In the genomic region with DNA sequence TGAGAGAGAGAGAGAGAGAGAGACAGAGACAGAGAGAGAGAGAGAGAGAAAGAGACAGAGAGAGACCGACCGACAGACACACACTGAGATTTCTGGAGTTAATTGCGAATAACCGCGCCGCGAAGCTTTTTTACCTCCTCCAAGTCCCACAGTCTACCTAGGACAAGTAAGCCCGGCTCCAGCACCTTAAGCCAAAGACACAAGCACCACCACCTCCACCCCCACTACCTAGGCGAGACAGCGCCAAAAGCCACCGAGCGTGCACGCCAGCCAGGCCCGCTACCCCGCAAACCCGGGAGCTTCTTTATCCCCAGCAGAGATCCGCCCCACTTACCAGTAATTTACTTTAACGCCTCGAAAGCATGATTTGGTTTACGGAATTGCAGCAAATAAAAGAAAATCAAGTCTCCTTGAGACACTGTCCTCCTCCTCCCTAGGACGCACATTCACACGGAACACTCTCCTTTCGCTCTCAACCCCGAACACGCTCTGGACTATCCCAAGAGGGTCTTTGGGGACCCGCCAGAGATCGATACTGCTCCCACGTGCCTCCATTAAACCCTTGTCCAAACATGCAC, we compare ENCODE assay signal across 8 cellular contexts.
DNase-seq lines count a peak whose midpoint lies in the region; ATAC-seq, FAIRE-seq and TF ChIP-seq lines count a peak whose summit lies in the region.

No MANE protein-coding gene starts in this region.

- intact Hi-C loops in activated naive CD4-positive, alpha-beta T cell treated with anti-CD3 and anti-CD28 coated beads for 36 hours (cut with micrococcal nuclease), result loop anchor here (2.0 to 10.0 kb wide), 5 partner anchors 91 to 475 kb away; no protein-coding TSS in a partner anchor

- H3K27me3 ChIP-seq in MM.1S (replicated peaks; ENCODE audit: insufficient read depth, low read length), result no peaks in the 10 kb centered on the region
- H3K27me3 ChIP-seq in iPS-15b (ENCODE audit: control insufficient read depth, insufficient read depth, low read length), result no peaks in the 10 kb centered on the region

- H3K4me3 Mint-ChIP-seq in activated naive CD4-positive, alpha-beta T cell treated with anti-CD3 and anti-CD28 coated beads for 36 hours, result peak overlapping the region; percentile 97

- peaks cover 5% of the 10 kb centered on the region; the same call in 1 of the 2 replicates for H3F3A ChIP-seq in MM.1S (ENCODE audit: insufficient read depth, low read length)

- CTCF ChIA-PET in activated naive CD4-positive, alpha-beta T cell treated with anti-CD3 and anti-CD28 coated beads for 36 hours (lab: Charles Lee), result interaction anchor here (0.7 to 1.4 kb wide), 4 partner anchors 9 to 63 kb away, joined by 3 read pairs; no protein-coding TSS in a partner anchor

- H3K27me3 Mint-ChIP-seq in activated naive CD4-positive, alpha-beta T cell treated with anti-CD3 and anti-CD28 coated beads for 36 hours (ENCODE audit: low read depth), result no peaks in the 10 kb centered on the region

- FAIRE-seq in D721Med (lab: Jason Lieb, UNC), result no peak

- H2AFZ ChIP-seq in MM.1S (ENCODE audit: low read length), result peak overlapping the region; percentile 39

- H3K36me3 ChIP-seq in MM.1S (replicated peaks; ENCODE audit: insufficient read depth, low read length), result no peaks in the 10 kb centered on the region
- peaks cover 6% of the 10 kb centered on the region for H3K36me3 ChIP-seq in iPS-15b (ENCODE audit: control insufficient read depth, insufficient read depth, low read length)

- H3K4me1 ChIP-seq in MM.1S (ENCODE audit: low read length) (0 out of 2 replicates have a peak, but pooled peaks cover 3% of the 10 kb centered on the region), iPS-15b (ENCODE audit: control insufficient read depth, insufficient read depth, low read length) (peaks cover 12% of the 10 kb centered on the region)

- peak overlapping the region; percentile 55; the same call in 1 of the 2 replicates for H3K9ac ChIP-seq in MM.1S (ENCODE audit: low read length)
- peak overlapping the region; percentile 89 for H3K9ac ChIP-seq in iPS-15b (ENCODE audit: low read depth, low read length)

- H3K27ac ChIP-seq in MM.1S (ENCODE audit: low read length), result peak overlapping the region; percentile 24; the same call in 1 of the 2 replicates

- peaks cover 23% of the 10 kb centered on the region for H3K36me3 Mint-ChIP-seq in activated naive CD4-positive, alpha-beta T cell treated with anti-CD3 and anti-CD28 coated beads for 36 hours (ENCODE audit: low read depth)

- no peaks in the 10 kb centered on the region for H4K20me1 ChIP-seq in MM.1S (ENCODE audit: insufficient read depth, low read length)

- H3K9me2 ChIP-seq in MM.1S (replicated peaks; ENCODE audit: insufficient read depth, low read length), result no peaks in the 10 kb centered on the region

- H3K9me3 Mint-ChIP-seq in activated naive CD4-positive, alpha-beta T cell treated with anti-CD3 and anti-CD28 coated beads for 36 hours, result no peaks in the 10 kb centered on the region

- peaks cover 29% of the 10 kb centered on the region for H3K79me2 ChIP-seq in MM.1S (ENCODE audit: low read length)

- peak overlapping the region; percentile 69 for H3K4me2 ChIP-seq in MM.1S (ENCODE audit: low read depth, low read length)

- TF ChIP-seq CTCF in MM.1S (IDR thresholded peaks at IDR 0.05; ENCODE audit: low read length) (no peak), D721Med (IDR thresholded peaks at IDR 0.05; ENCODE audit: insufficient read depth, missing control alignments) (no peak)

- peaks cover 35% of the 10 kb centered on the region for H3K4me1 Mint-ChIP-seq in activated naive CD4-positive, alpha-beta T cell treated with anti-CD3 and anti-CD28 coated beads for 36 hours (ENCODE audit: low read depth)

- peak overlapping the region; percentile 95 for H3K27ac Mint-ChIP-seq in activated naive CD4-positive, alpha-beta T cell treated with anti-CD3 and anti-CD28 coated beads for 36 hours

- H3K4me3 ChIP-seq in MM.1S (ENCODE audit: low read length), result peak overlapping the region; percentile 76
- peak overlapping the region; percentile 87 for H3K4me3 ChIP-seq in iPS-15b (ENCODE audit: low read depth, low read length)

- DNase-seq in CD1c-positive myeloid dendritic cell (ENCODE audit: extremely low spot score), result peak; percentile 5
- peak; percentile 38 for DNase-seq in MM.1S
- peak; percentile 34 for DNase-seq in activated naive CD4-positive, alpha-beta T cell treated with anti-CD3 and anti-CD28 coated beads for 36 hours
- peak; percentile 15 for DNase-seq in stimulated activated CD4-positive, alpha-beta T cell treated with anti-CD3 and anti-CD28 coated beads, Interleukin-12 subunit alpha, Interleukin-12 subunit beta, amount 100 ng/mL, for 4 hours
- no peak for DNase-seq in D721Med (ENCODE audit: insufficient read length, low spot score)
- DNase-seq in HUDEP-2 (lab: John Stamatoyannopoulos, UW; ENCODE audit: unreplicated experiment in 76 of 76), result no peak

- no peak for ATAC-seq in GM21576 (IDR thresholded peaks at IDR 0.05; ENCODE audit: unreplicated experiment)

- H3K9me3 ChIP-seq in MM.1S (replicated peaks; ENCODE audit: insufficient read depth, low read length) (no peaks in the 10 kb centered on the region), iPS-15b (ENCODE audit: control insufficient read depth, insufficient read depth, low read length) (no peaks in the 10 kb centered on the region)

Comparison
In these comparisons a context has a peak if more than half of its experiments do, and no peak if none do; other contexts are left out.
1. DNase-seq: peak in CD1c-positive myeloid dendritic cell (single experiment), MM.1S (single experiment), activated naive CD4-positive, alpha-beta T cell treated with anti-CD3 and anti-CD28 coated beads for 36 hours (single experiment) and stimulated activated CD4-positive, alpha-beta T cell treated with anti-CD3 and anti-CD28 coated beads, Interleukin-12 subunit alpha, Interleukin-12 subunit beta, amount 100 ng/mL, for 4 hours (single experiment); none in D721Med (single experiment) and HUDEP-2 (0 of 76).